ENCODE assay signal across 9 cellular contexts in the genomic region with DNA sequence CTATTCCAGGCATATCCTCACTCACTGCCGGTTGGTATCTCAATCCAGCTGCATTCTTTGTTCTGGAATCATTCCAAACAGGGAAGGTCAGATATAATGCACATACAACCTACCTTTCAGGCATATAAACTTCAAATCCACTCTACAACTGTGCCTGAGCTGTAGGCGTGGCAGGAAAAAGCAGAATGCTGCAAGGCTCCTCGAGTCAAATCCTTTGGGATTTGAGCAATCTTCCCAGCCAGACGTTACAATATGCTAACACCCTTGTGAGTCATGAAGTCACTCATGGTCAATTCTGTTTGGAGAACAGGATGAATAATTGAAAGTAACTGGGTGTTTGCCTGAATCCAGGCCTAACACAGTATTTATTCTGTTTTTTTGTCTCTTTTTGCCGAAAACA.
DNase-seq lines count a peak whose midpoint lies in the region; ATAC-seq, FAIRE-seq and TF ChIP-seq lines count a peak whose summit lies in the region.
"Had no signal": no experiment of that assay in that cellular context is flagged by ENCODE, and none has a peak within 500 bp of the region (broad histone marks: within the 10 kb centered on the region; RNA-seq: fewer than 3 reads in every experiment).

No MANE protein-coding gene starts in this region.

- H3K27me3 ChIP-seq in astrocyte (ENCODE audit: insufficient read depth, low read length): no peaks in the 10 kb centered on the region
- H3K27me3 ChIP-seq in tibial nerve: no peaks in the 10 kb centered on the region
- H3K27me3 ChIP-seq in endodermal cell (ENCODE audit: control insufficient read depth, insufficient read depth, low read length, poor library complexity, severe bottlenecking): no peaks in the 10 kb centered on the region

- H3K36me3 Mint-ChIP-seq in HFFc6 (ENCODE audit: low read depth) (0 out of 2 replicates have a peak, but pooled peaks cover 5% of the 10 kb centered on the region), astrocyte (ENCODE audit: low read depth, unreplicated experiment) (peaks cover 8% of the 10 kb centered on the region), endodermal cell (ENCODE audit: low read depth) (no peaks in the 10 kb centered on the region)

- DNase-seq in HFFc6: peak; percentile 73
- DNase-seq in astrocyte (ENCODE audit: low read depth): peak; percentile 86
- DNase-seq in hepatic stellate cell (ENCODE audit: low spot score): peak; percentile 82
- DNase-seq in tibial nerve (ENCODE audit: low spot score in 2 of 2): peak; percentile 27 to 61
- DNase-seq in endodermal cell: no peak
- DNase-seq in cortex of kidney (lab: John Stamatoyannopoulos, UW): no peak

- no peak for ATAC-seq in GM21786 (IDR thresholded peaks at IDR 0.05; ENCODE audit: unreplicated experiment)

- H3K4me1 ChIP-seq in astrocyte (ENCODE audit: insufficient read depth, low read length) (peaks cover 24% of the 10 kb centered on the region), tibial nerve (peaks cover 0 to 23% (median 12%) of the 10 kb centered on the region in 4 donors), endodermal cell (ENCODE audit: control insufficient read depth, insufficient read depth, low read length) (no peaks in the 10 kb centered on the region)
- H3K4me1 ChIP-seq: parathyroid adenoma had no signal

- TF ChIP-seq CTCF in HFFc6 (IDR thresholded peaks at IDR 0.05) (no peak), astrocyte (IDR thresholded peaks at IDR 0.05; ENCODE audit: insufficient read depth, low read depth, low read length) (no peak), tibial nerve (IDR thresholded peaks at IDR 0.05) (no peak), endodermal cell (conservative IDR thresholded peaks at IDR 0.05) (no peak)

- H3K36me3 ChIP-seq in astrocyte (ENCODE audit: insufficient read depth, low read length) (no peaks in the 10 kb centered on the region), tibial nerve (no peaks in the 10 kb centered on the region), endodermal cell (ENCODE audit: control insufficient read depth, insufficient read depth, low read length) (no peaks in the 10 kb centered on the region)

- H3K9ac ChIP-seq in astrocyte (ENCODE audit: low read length) (peak overlapping the region; percentile 25), endodermal cell (ENCODE audit: extremely low read depth, low read length, poor library complexity, severe bottlenecking) (no peak overlapping the region)
- H3K9ac ChIP-seq: parathyroid adenoma had no signal

- H3K4me1 Mint-ChIP-seq in HFFc6 (ENCODE audit: low read depth): peaks cover 43% of the 10 kb centered on the region
- H3K4me1 Mint-ChIP-seq in astrocyte (ENCODE audit: low read depth, unreplicated experiment): peaks cover 50% of the 10 kb centered on the region
- H3K4me1 Mint-ChIP-seq in endodermal cell: peaks cover 6% of the 10 kb centered on the region

- H3K9me3 ChIP-seq in astrocyte (ENCODE audit: insufficient read depth, low read depth, low read length) (no peaks in the 10 kb centered on the region), tibial nerve (no peaks in the 10 kb centered on the region), endodermal cell (ENCODE audit: control insufficient read depth, low read length) (peaks cover 13% of the 10 kb centered on the region)

- TF ChIP-seq POLR2A in tibial nerve (IDR thresholded peaks at IDR 0.05): no peak

- FAIRE-seq in astrocyte (lab: Jason Lieb, UNC): peak; percentile 91

- H3K4me3 ChIP-seq in astrocyte (ENCODE audit: insufficient read depth, low read depth, low read length) (no peak overlapping the region), tibial nerve (no peak overlapping the region), endodermal cell (ENCODE audit: low read length) (no peak overlapping the region)

- H3K4me3 Mint-ChIP-seq in HFFc6 (peak overlapping the region; percentile 59), astrocyte (ENCODE audit: unreplicated experiment) (peak overlapping the region; percentile 11), endodermal cell (no peak overlapping the region)
- H3K4me3 Mint-ChIP-seq: T-helper 1 cell treated with Interleukin-12 subunit alpha and Interleukin-12 subunit beta and Interleukin-4 antibody, amounts not matched to agents 30 μg/mL and 1 μg/mL, for 36 hours had no signal

- H3K4me2 ChIP-seq in astrocyte (ENCODE audit: low read length): peak overlapping the region; percentile 45

- H3K27ac Mint-ChIP-seq in HFFc6 (peak overlapping the region; percentile 86), astrocyte (ENCODE audit: unreplicated experiment) (peak overlapping the region; percentile 92), endodermal cell (no peak overlapping the region)
- H3K27ac Mint-ChIP-seq: T-helper 1 cell treated with Interleukin-12 subunit alpha and Interleukin-12 subunit beta and Interleukin-4 antibody, amounts not matched to agents 30 μg/mL and 1 μg/mL, for 36 hours had no signal

- peak in 1 of 2 donors; percentile 80 for TF ChIP-seq EP300 in tibial nerve (IDR thresholded peaks at IDR 0.05)

- H3K79me2 ChIP-seq in astrocyte (ENCODE audit: insufficient read depth, low read length): no peaks in the 10 kb centered on the region
- H3K79me2 ChIP-seq: parathyroid adenoma had no signal

- no peaks in the 10 kb centered on the region for H4K20me1 ChIP-seq in astrocyte (ENCODE audit: insufficient read depth, low read length)

- H3K27ac ChIP-seq in astrocyte (ENCODE audit: low read depth, low read length): peak overlapping the region; percentile 73
- peak overlapping the region in 2 of 4 donors; percentile 72 to 81 for H3K27ac ChIP-seq in tibial nerve
- H3K27ac ChIP-seq in endodermal cell (ENCODE audit: low read depth, low read length): no peak overlapping the region
- H3K27ac ChIP-seq: parathyroid adenoma had no signal

- H3K27me3 Mint-ChIP-seq in HFFc6 (ENCODE audit: insufficient read depth): peaks cover 2% of the 10 kb centered on the region; the same call in 1 of the 2 replicates
- H3K27me3 Mint-ChIP-seq in astrocyte (ENCODE audit: low read depth, unreplicated experiment): no peaks in the 10 kb centered on the region
- H3K27me3 Mint-ChIP-seq in endodermal cell (ENCODE audit: insufficient read depth): no peaks in the 10 kb centered on the region

- H2AFZ ChIP-seq in astrocyte (ENCODE audit: low read depth, low read length): peak overlapping the region; percentile 39
- H2AFZ ChIP-seq: parathyroid adenoma had no signal

- 51 to 54% methylated on average over 5 of the region's 5 CpGs for WGBS in tibial nerve, 2 donors
- 63 to 75% methylated on average over 5 of the region's 5 CpGs for WGBS in endodermal cell (ENCODE audit: insufficient coverage in 1 of 2, insufficient read length in 1 of 2), 2 experiments

- H3K9me3 Mint-ChIP-seq in HFFc6: 0 out of 2 replicates have a peak, but pooled peaks cover 2% of the 10 kb centered on the region
- H3K9me3 Mint-ChIP-seq in astrocyte (ENCODE audit: unreplicated experiment): peaks cover 4% of the 10 kb centered on the region
- peaks cover 12% of the 10 kb centered on the region for H3K9me3 Mint-ChIP-seq in endodermal cell
- H3K9me3 Mint-ChIP-seq: T-helper 1 cell treated with Interleukin-12 subunit alpha and Interleukin-12 subunit beta and Interleukin-4 antibody, amounts not matched to agents 30 μg/mL and 1 μg/mL, for 36 hours had no signal

Comparison
In these comparisons a context has a peak if more than half of its experiments do, and no peak if none do; other contexts are left out.
1. DNase-seq: peak in HFFc6 (single experiment), astrocyte (single experiment), hepatic stellate cell (single experiment) and tibial nerve (2 of 2); none in endodermal cell (single experiment) and cortex of kidney (single experiment).